In genomic region chr5:10756539-10756938, GRCh38 we compare ENCODE assay signal across 1 cellular context.
TF ChIP-seq lines count a peak whose summit lies in the region.

No MANE protein-coding gene starts in this region.

TF ChIP-seq in GM12878, 131 proteins besides CTCF, POLR2A, EP300 and RAD21 (continued from another document):
- no peak for TF ChIP-seq CUX1 (IDR thresholded peaks at IDR 0.05; ENCODE audit: insufficient replicate concordance, low read depth, low read length)
- TF ChIP-seq NFXL1 (IDR thresholded peaks at IDR 0.05; ENCODE audit: borderline replicate concordance): no peak
- TF ChIP-seq NFIC (IDR thresholded peaks at IDR 0.05; ENCODE audit: low read depth, low read length): peak; percentile 21; the same call in 1 of the 2 replicates
- no peak for TF ChIP-seq SMAD5 (IDR thresholded peaks at IDR 0.05; ENCODE audit: low read depth)
